Comparison of ENCODE assay signal across 9 cellular contexts in the genomic region with DNA sequence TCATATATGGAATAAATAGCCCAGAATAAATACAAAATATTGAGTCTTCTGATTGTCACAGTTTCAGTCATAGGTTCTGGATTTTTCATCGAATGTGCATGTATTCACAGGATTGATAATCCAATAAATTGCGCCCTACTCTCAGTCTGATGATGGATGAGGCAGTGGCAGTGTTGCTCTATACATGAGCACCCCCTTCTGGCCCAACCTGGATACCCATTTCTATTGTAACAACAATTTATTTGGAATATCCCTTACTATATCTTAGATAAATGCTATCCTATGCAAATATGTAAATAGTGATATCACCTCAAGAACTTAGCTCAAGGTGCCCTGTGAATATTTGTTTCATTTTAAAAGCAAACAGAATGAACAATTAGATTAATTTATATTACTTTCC.
A peak's percentile ranks its signal among the peaks of the same experiment; 100 is the strongest.
DNase-seq lines count a peak whose midpoint lies in the region; ATAC-seq, FAIRE-seq and TF ChIP-seq lines count a peak whose summit lies in the region.
"Had no signal": no experiment of that assay in that cellular context is flagged by ENCODE, and none has a peak within 500 bp of the region (broad histone marks: within the 10 kb centered on the region; RNA-seq: fewer than 3 reads in every experiment).

No MANE protein-coding gene starts in this region.

- peak; percentile 50 for TF ChIP-seq CTCF in D721Med (IDR thresholded peaks at IDR 0.05; ENCODE audit: insufficient read depth, missing control alignments)

- no peak for ATAC-seq in GM19452 (IDR thresholded peaks at IDR 0.05; ENCODE audit: unreplicated experiment)
- no peak for ATAC-seq in HG02642 (IDR thresholded peaks at IDR 0.05; ENCODE audit: poor library complexity, unreplicated experiment)
- ATAC-seq: Right ventricle myocardium inferior had no signal

- CTCF ChIA-PET in HEK293T (lab: Yijun Ruan, JAX), result interaction anchor here (0.7 kb wide), 1 partner anchor 50 kb away, joined by 4 read pairs; no protein-coding TSS in a partner anchor

- peak; percentile 21 for FAIRE-seq in D721Med (lab: Jason Lieb, UNC)

- POLR2A ChIA-PET in HEK293T (lab: Yijun Ruan, JAX), result no interaction called here

- DNase-seq in D721Med (ENCODE audit: insufficient read length, low spot score) (no peak), HEK293T (ENCODE audit: extremely low spot score) (peak; percentile 25), SKM-1 (lab: John Stamatoyannopoulos, UW; ENCODE audit: unreplicated experiment) (peak; percentile 16), iris pigment epithelial cell (ENCODE audit: low read depth) (peak; percentile 1), ureter (ENCODE audit: low spot score) (no peak)
- DNase-seq in activated CD4-positive, alpha-beta T cell treated with anti-CD3 and anti-CD28 coated beads, Interleukin-2, amount 50 U/mL, for 48 hours, result no peak

TF ChIP-seq in HEK293T, 16 proteins besides CTCF, POLR2A, EP300 and RAD21:
- TF ChIP-seq ELF4 (IDR thresholded peaks at IDR 0.05) (no peak), L3MBTL2 (conservative IDR thresholded peaks at IDR 0.05) (no peak), ARNT (IDR thresholded peaks at IDR 0.05) (no peak), FOXK2 (IDR thresholded peaks at IDR 0.05) (no peak), BHLHE40 (IDR thresholded peaks at IDR 0.05; ENCODE audit: borderline replicate concordance) (no peak), SP1 (IDR thresholded peaks at IDR 0.05) (no peak), ZNF384 (IDR thresholded peaks at IDR 0.05) (no peak), SUZ12 (IDR thresholded peaks at IDR 0.05) (no peak), HDGF (IDR thresholded peaks at IDR 0.05; ENCODE audit: borderline replicate concordance) (no peak), LEF1 (IDR thresholded peaks at IDR 0.05; ENCODE audit: borderline replicate concordance) (no peak), TARDBP (IDR thresholded peaks at IDR 0.05) (no peak), FOXA1 (IDR thresholded peaks at IDR 0.05) (no peak), NFRKB (IDR thresholded peaks at IDR 0.05) (no peak), CTBP1 (IDR thresholded peaks at IDR 0.05; ENCODE audit: borderline replicate concordance) (no peak), FOXM1 (IDR thresholded peaks at IDR 0.05; ENCODE audit: borderline replicate concordance) (no peak)
- TF ChIP-seq, protein P1, sequence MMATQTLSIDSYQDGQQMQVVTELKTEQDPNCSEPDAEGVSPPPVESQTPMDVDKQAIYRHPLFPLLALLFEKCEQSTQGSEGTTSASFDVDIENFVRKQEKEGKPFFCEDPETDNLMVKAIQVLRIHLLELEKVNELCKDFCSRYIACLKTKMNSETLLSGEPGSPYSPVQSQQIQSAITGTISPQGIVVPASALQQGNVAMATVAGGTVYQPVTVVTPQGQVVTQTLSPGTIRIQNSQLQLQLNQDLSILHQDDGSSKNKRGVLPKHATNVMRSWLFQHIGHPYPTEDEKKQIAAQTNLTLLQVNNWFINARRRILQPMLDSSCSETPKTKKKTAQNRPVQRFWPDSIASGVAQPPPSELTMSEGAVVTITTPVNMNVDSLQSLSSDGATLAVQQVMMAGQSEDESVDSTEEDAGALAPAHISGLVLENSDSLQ (IDR thresholded peaks at IDR 0.05), result no peak; the same call in 1 of the 2 replicates
TF ChIP-seq in HEK293T: peak in this region for 0.

Comparison
In these comparisons a context has a peak if more than half of its experiments do, and no peak if none do; other contexts are left out.
1. DNase-seq: peak in HEK293T (single experiment), SKM-1 (single experiment) and iris pigment epithelial cell (single experiment); none in D721Med (single experiment), ureter (single experiment) and activated CD4-positive, alpha-beta T cell treated with anti-CD3 and anti-CD28 coated beads, Interleukin-2, amount 50 U/mL, for 48 hours (0 of 2).